ENCODE assay signal across 8 cellular contexts in genomic region chr11:62709262-62710000, GRCh38. TPM values are rescaled to one million over a fixed set of nuclear protein-coding genes. Genes with fewer than 3 reads are reported as not detected.
DNase-seq lines count a peak whose midpoint lies in the region; ATAC-seq and TF ChIP-seq lines count a peak whose summit lies in the region.

No MANE protein-coding gene starts in this region.

- peak overlapping the region; percentile 96 for H3K4me2 ChIP-seq in MM.1S (ENCODE audit: low read depth, low read length)

- no peaks in the 10 kb centered on the region for H3K27me3 ChIP-seq in MM.1S (replicated peaks; ENCODE audit: insufficient read depth, low read length)
- no peaks in the 10 kb centered on the region for H3K27me3 ChIP-seq in SJSA1 (replicated peaks)

- H3K36me3 Mint-ChIP-seq in activated naive CD4-positive, alpha-beta T cell treated with anti-CD3 and anti-CD28 coated beads, Interleukin-2, amount 50 U/mL, for 72 hours: peaks cover 16 to 37% of the 10 kb centered on the region in 2 donors

- H3K27ac ChIP-seq in MM.1S (ENCODE audit: low read length) (peak overlapping the region; percentile 93), SJSA1 (peak overlapping the region; percentile 72), temporal lobe (ENCODE audit: low read depth, low read length) (peak overlapping the region; percentile 99)

- H3K79me2 ChIP-seq in MM.1S (ENCODE audit: low read length): peaks cover 41% of the 10 kb centered on the region

- no peaks in the 10 kb centered on the region for H3K9me3 Mint-ChIP-seq in activated naive CD4-positive, alpha-beta T cell treated with anti-CD3 and anti-CD28 coated beads, Interleukin-2, amount 50 U/mL, for 72 hours

- H3K36me3 ChIP-seq in MM.1S (replicated peaks; ENCODE audit: insufficient read depth, low read length) (no peaks in the 10 kb centered on the region), SJSA1 (peaks cover 90% of the 10 kb centered on the region)

- ATAC-seq in GM21786 (IDR thresholded peaks at IDR 0.05; ENCODE audit: unreplicated experiment) (peak; percentile 63), omental fat pad (ENCODE audit: low FRiP score) (peak; percentile 90)
- peak; percentile 74 to 84 for ATAC-seq in activated naive CD4-positive, alpha-beta T cell treated with anti-CD3 and anti-CD28 coated beads, Interleukin-2, amount 50 U/mL, for 72 hours

- DNase-seq in DMS79 (lab: John Stamatoyannopoulos, UW) (peak; percentile 98), MM.1S (peak; percentile 98), SJSA1 (ENCODE audit: low read depth in 1 of 2, low spot score in 2 of 2) (peak; percentile 95 to 99), glomerular visceral epithelial cell (ENCODE audit: extremely low spot score) (peak; percentile 69), omental fat pad (ENCODE audit: low spot score) (peak; percentile 89)
- DNase-seq in activated naive CD4-positive, alpha-beta T cell treated with anti-CD3 and anti-CD28 coated beads, Interleukin-2, amount 50 U/mL, for 72 hours (ENCODE audit: low spot score in 2 of 2): peak; percentile 89 to 91

- H3K9me2 ChIP-seq in MM.1S (replicated peaks; ENCODE audit: insufficient read depth, low read length): no peaks in the 10 kb centered on the region

- H3F3A ChIP-seq in MM.1S (ENCODE audit: insufficient read depth, low read length): peaks cover 62% of the 10 kb centered on the region

- H3K4me1 ChIP-seq in MM.1S (ENCODE audit: low read length) (peaks cover 57% of the 10 kb centered on the region), SJSA1 (replicated peaks) (peaks cover 30% of the 10 kb centered on the region)

- H3K4me3 ChIP-seq in MM.1S (ENCODE audit: low read length): peak overlapping the region; percentile 70
- peak overlapping the region; percentile 33 for H3K4me3 ChIP-seq in SJSA1

- no peaks in the 10 kb centered on the region for H4K20me1 ChIP-seq in MM.1S (ENCODE audit: insufficient read depth, low read length)

- peak overlapping the region; percentile 80 for H2AFZ ChIP-seq in MM.1S (ENCODE audit: low read length)

- peak overlapping the region; percentile 97 to 98 for H3K27ac Mint-ChIP-seq in activated naive CD4-positive, alpha-beta T cell treated with anti-CD3 and anti-CD28 coated beads, Interleukin-2, amount 50 U/mL, for 72 hours

- peak overlapping the region; percentile 93 for H3K9ac ChIP-seq in MM.1S (ENCODE audit: low read length)

- H3K9me3 ChIP-seq in MM.1S (replicated peaks; ENCODE audit: insufficient read depth, low read length) (no peaks in the 10 kb centered on the region), SJSA1 (replicated peaks) (no peaks in the 10 kb centered on the region)

- no peak for TF ChIP-seq CTCF in MM.1S (IDR thresholded peaks at IDR 0.05; ENCODE audit: low read length)
- no peak for TF ChIP-seq CTCF in omental fat pad (IDR thresholded peaks at IDR 0.05)

RNA-seq across cellular contexts. Expression of gene GNG3, which starts 2.0 kb away (rescaled TPM):
- total RNA-seq in SJSA1 (2014; rRNA removed; shearing (Covaris generic)): not detected in 2 replicates
- not detected for total RNA-seq in activated naive CD4-positive, alpha-beta T cell treated with anti-CD3 and anti-CD28 coated beads, Interleukin-2, amount 50 U/mL, for 72 hours
- total RNA-seq in omental fat pad (not detected), temporal lobe (20.9 TPM)

RNA-seq across cellular contexts. Expression of gene BSCL2, which starts 2.2 kb away (rescaled TPM):
- 51.4 and 138 TPM in 2 replicates for total RNA-seq in SJSA1 (2014; rRNA removed; shearing (Covaris generic))
- total RNA-seq in activated naive CD4-positive, alpha-beta T cell treated with anti-CD3 and anti-CD28 coated beads, Interleukin-2, amount 50 U/mL, for 72 hours: 10 to 100 TPM; 28.8 to 42.6 TPM
- 10 to 100 TPM; 37.1 to 51.2 (median 48.2) TPM for total RNA-seq in omental fat pad
- 101 TPM for total RNA-seq in temporal lobe

RNA-seq across cellular contexts. Expression of gene HNRNPUL2, which starts 17.8 kb away (rescaled TPM):
- total RNA-seq in SJSA1 (2014; rRNA removed; shearing (Covaris generic)): 9.8 and 18.6 TPM in 2 replicates
- 10 to 100 TPM; 54.4 to 63.2 TPM for total RNA-seq in activated naive CD4-positive, alpha-beta T cell treated with anti-CD3 and anti-CD28 coated beads, Interleukin-2, amount 50 U/mL, for 72 hours
- total RNA-seq in omental fat pad (10 to 100 TPM; 10.7 to 42.6 (median 25.2) TPM), temporal lobe (27.5 TPM)

RNA-seq across cellular contexts. Expression of gene TTC9C, which starts 18.9 kb away (rescaled TPM):
- 47.6 and 51.3 TPM in 2 replicates for total RNA-seq in SJSA1 (2014; rRNA removed; shearing (Covaris generic))
- total RNA-seq in activated naive CD4-positive, alpha-beta T cell treated with anti-CD3 and anti-CD28 coated beads, Interleukin-2, amount 50 U/mL, for 72 hours: 10 to 100 TPM; 55.6 to 68.9 TPM
- 10 to 100 TPM; 13.8 to 24.4 (median 19.0) TPM for total RNA-seq in omental fat pad
- 15.0 TPM for total RNA-seq in temporal lobe

RNA-seq across cellular contexts. Expression of gene LRRN4CL, which starts 20.1 kb away (rescaled TPM):
- 0.55 and 0.85 TPM in 2 replicates for total RNA-seq in SJSA1 (2014; rRNA removed; shearing (Covaris generic))
- under 1 TPM; 0.48 to 0.49 TPM for total RNA-seq in activated naive CD4-positive, alpha-beta T cell treated with anti-CD3 and anti-CD28 coated beads, Interleukin-2, amount 50 U/mL, for 72 hours
- total RNA-seq in omental fat pad: 10 to 100 TPM; 30.9 to 49.3 (median 44.5) TPM
- 0.25 TPM for total RNA-seq in temporal lobe

Comparison
In these comparisons a context has a peak if more than half of its experiments do, and no peak if none do; other contexts are left out.
1. Peak in every context shown above with its lines: DNase-seq, ATAC-seq, H3K4me3 ChIP-seq and H3K27ac ChIP-seq.
2. RNA of gene GNG3, which starts 2.0 kb away (total RNA-seq): 20.9 TPM in temporal lobe (single experiment); not detected in activated naive CD4-positive, alpha-beta T cell treated with anti-CD3 and anti-CD28 coated beads, Interleukin-2, amount 50 U/mL, for 72 hours, not detected in SJSA1 and not detected in omental fat pad; every median in the first group is over 10 times any median in the second.